ENCODE assay signal across 1 cellular context in the genomic region with DNA sequence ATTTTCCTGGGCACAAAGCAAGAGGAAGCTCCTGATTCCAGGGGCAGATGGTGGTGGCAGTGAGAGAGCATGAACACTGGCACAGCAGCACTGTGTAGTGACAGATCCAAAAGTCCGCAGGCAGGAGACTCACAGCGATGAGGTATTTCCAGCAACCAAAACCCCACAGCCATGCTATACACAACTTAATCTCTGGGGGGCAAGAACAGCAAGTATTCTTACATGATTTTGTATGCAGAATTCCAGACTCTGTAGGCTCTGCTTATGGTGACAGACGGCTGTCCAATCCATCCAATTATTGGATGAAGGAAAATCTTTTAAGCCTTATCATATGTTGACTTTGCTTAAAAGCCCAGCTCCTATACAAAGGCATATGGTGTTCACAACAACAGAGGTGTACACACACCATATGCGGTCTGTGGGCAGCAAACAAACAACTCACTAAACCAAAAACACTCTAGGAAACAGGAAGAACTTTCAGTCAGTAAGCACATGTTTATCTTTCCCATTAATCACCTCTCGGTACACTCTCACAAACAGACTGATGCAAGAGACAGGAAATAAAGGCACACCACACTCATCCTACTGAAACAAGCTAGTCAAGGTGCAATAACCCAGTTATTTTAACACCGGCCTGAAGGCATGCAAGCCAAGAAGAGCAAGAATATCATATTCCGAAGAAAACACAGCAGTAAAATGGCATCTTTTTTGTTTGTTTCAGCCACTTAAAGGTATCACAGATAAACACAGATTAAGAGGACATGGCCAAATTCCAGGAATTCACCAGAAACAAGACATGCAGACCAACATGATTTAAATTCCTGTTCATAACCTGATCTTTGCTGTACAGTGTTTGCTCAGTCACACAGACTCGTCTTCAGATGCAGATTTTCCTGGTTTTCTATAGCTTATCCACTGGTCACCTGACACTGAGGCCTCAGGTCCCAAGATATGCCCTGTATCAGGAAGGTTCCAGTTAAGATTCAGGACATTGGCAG.
A peak's percentile ranks its signal among the peaks of the same experiment; 100 is the strongest.
TF ChIP-seq lines count a peak whose summit lies in the region.

No MANE protein-coding gene starts in this region.

TF ChIP-seq in GM12878, 131 proteins besides CTCF, POLR2A, EP300 and RAD21 (continued from another document):
- TF ChIP-seq MXI1 (IDR thresholded peaks at IDR 0.05; ENCODE audit: low read depth, low read length) (no peak), HDAC6 (IDR thresholded peaks at IDR 0.05; ENCODE audit: unreplicated experiment) (no peak), ZNF217 (IDR thresholded peaks at IDR 0.05) (no peak), BHLHE40 (IDR thresholded peaks at IDR 0.05; ENCODE audit: borderline replicate concordance in 1 of 2, low read depth in 2 of 2, low read length in 1 of 2) (peak in 1 of 2 experiments; percentile 41; a peak in 1 of 4 replicates), SPI1 (IDR thresholded peaks at IDR 0.05; ENCODE audit: borderline replicate concordance, insufficient read depth, low read depth, low read length) (no peak), KAT2A (conservative IDR thresholded peaks at IDR 0.05; ENCODE audit: control insufficient read depth, low read depth, low read length) (no peak)
- TF ChIP-seq, protein P1, sequence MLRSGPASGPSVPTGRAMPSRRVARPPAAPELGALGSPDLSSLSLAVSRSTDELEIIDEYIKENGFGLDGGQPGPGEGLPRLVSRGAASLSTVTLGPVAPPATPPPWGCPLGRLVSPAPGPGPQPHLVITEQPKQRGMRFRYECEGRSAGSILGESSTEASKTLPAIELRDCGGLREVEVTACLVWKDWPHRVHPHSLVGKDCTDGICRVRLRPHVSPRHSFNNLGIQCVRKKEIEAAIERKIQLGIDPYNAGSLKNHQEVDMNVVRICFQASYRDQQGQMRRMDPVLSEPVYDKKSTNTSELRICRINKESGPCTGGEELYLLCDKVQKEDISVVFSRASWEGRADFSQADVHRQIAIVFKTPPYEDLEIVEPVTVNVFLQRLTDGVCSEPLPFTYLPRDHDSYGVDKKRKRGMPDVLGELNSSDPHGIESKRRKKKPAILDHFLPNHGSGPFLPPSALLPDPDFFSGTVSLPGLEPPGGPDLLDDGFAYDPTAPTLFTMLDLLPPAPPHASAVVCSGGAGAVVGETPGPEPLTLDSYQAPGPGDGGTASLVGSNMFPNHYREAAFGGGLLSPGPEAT (IDR thresholded peaks at IDR 0.05; ENCODE audit: low read depth), result 0 out of 2 replicates have a peak, but pooled peaks have one; percentile 18
